Comparison of ENCODE assay signal across 1 cellular context in genomic region chr16:22671301-22672076, GRCh38.
TF ChIP-seq lines count a peak whose summit lies in the region.

No MANE protein-coding gene starts in this region.

TF ChIP-seq in GM23338, 12 proteins besides CTCF, POLR2A, EP300 and RAD21 (continued from another document):
- no peak for TF ChIP-seq ZNF462 (CRISPR knock-in tag; IDR thresholded peaks at IDR 0.05)
- no peak for TF ChIP-seq EZH2phosphoT487 (IDR thresholded peaks at IDR 0.05; ENCODE audit: unreplicated experiment)
- no peak for TF ChIP-seq REST (IDR thresholded peaks at IDR 0.05; ENCODE audit: unreplicated experiment)
- TF ChIP-seq POLR2AphosphoS5 (IDR thresholded peaks at IDR 0.05; ENCODE audit: low read depth), result no peak
